1 cellular context compared by ENCODE assay signal in genomic region chr3:49771340-49771938, GRCh38.
TF ChIP-seq lines count a peak whose summit lies in the region.

No MANE protein-coding gene starts in this region.

TF ChIP-seq in HEK293, 187 proteins besides CTCF, POLR2A, EP300 and RAD21 (continued from another document):
- TF ChIP-seq, protein P1, sequence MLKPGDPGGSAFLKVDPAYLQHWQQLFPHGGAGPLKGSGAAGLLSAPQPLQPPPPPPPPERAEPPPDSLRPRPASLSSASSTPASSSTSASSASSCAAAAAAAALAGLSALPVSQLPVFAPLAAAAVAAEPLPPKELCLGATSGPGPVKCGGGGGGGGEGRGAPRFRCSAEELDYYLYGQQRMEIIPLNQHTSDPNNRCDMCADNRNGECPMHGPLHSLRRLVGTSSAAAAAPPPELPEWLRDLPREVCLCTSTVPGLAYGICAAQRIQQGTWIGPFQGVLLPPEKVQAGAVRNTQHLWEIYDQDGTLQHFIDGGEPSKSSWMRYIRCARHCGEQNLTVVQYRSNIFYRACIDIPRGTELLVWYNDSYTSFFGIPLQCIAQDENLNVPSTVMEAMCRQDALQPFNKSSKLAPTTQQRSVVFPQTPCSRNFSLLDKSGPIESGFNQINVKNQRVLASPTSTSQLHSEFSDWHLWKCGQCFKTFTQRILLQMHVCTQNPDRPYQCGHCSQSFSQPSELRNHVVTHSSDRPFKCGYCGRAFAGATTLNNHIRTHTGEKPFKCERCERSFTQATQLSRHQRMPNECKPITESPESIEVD (tag by site-specific recombination; IDR thresholded peaks at IDR 0.05), result peak; percentile 50; the same call in 1 of the 2 replicates
- TF ChIP-seq ZNF248 (tag by site-specific recombination; IDR thresholded peaks at IDR 0.05) (no peak), BCL11B (tag by site-specific recombination; IDR thresholded peaks at IDR 0.05; ENCODE audit: low read depth) (no peak)
